ENCODE assay signal across 23 cellular contexts in genomic region chr3:134917631-134918030, GRCh38.
DNase-seq lines count a peak whose midpoint lies in the region; ATAC-seq and TF ChIP-seq lines count a peak whose summit lies in the region.
"Had no signal": no experiment of that assay in that cellular context is flagged by ENCODE, and none has a peak within 500 bp of the region (broad histone marks: within the 10 kb centered on the region; RNA-seq: fewer than 3 reads in every experiment).

No MANE protein-coding gene starts in this region.

- TF ChIP-seq CTCF in CD14-positive monocyte (IDR thresholded peaks at IDR 0.05) (no peak), OCI-LY3 (IDR thresholded peaks at IDR 0.05; ENCODE audit: low read depth, low read length) (no peak), fibroblast of the aortic adventitia (IDR thresholded peaks at IDR 0.05; ENCODE audit: insufficient read depth, low read length) (no peak)

- H2AFZ ChIP-seq in OCI-LY3 (ENCODE audit: low read depth, low read length), result no peak overlapping the region

- H3K36me3 ChIP-seq in OCI-LY3 (replicated peaks; ENCODE audit: low read depth, low read length), result peaks cover 33% of the 10 kb centered on the region
- no peaks in the 10 kb centered on the region for H3K36me3 ChIP-seq in CD4-positive, alpha-beta memory T cell (ENCODE audit: insufficient read depth, low read length)
- H3K36me3 ChIP-seq: SJSA1, upper lobe of right lung had no signal

- POLR2A ChIA-PET in CD4-positive, alpha-beta memory T cell (lab: Charles Lee; ENCODE audit: partially characterized antibody), result no interaction called here
- POLR2A ChIA-PET in activated CD4-positive, alpha-beta memory T cell treated with anti-CD3 and anti-CD28 coated beads for 36 hours (lab: Charles Lee), result no interaction called here

- CTCF ChIA-PET in CD4-positive, alpha-beta memory T cell (lab: Charles Lee; ENCODE audit: partially characterized antibody), result no interaction called here
- CTCF ChIA-PET in activated CD4-positive, alpha-beta memory T cell treated with anti-CD3 and anti-CD28 coated beads for 36 hours (lab: Charles Lee), result interaction anchor here (0.7 kb wide), 1 partner anchor 78 kb away, joined by 3 read pairs; no protein-coding TSS in a partner anchor

- peaks cover 97% of the 10 kb centered on the region for H3K4me1 ChIP-seq in OCI-LY3 (ENCODE audit: low read length)
- no peaks in the 10 kb centered on the region for H3K4me1 ChIP-seq in CD4-positive, alpha-beta memory T cell (ENCODE audit: insufficient read depth, low read length)
- H3K4me1 ChIP-seq: SJSA1, upper lobe of right lung had no signal

- peaks cover 100% of the 10 kb centered on the region for H3K79me2 ChIP-seq in OCI-LY3 (ENCODE audit: low read length)

- peaks cover 0 to 2% (median 1%) of the 10 kb centered on the region in 3 donors for H3K27me3 Mint-ChIP-seq in CD14-positive monocyte (ENCODE audit: low read depth in 3 of 3)
- H3K27me3 Mint-ChIP-seq in CD4-positive, alpha-beta memory T cell, result no peaks in the 10 kb centered on the region
- H3K27me3 Mint-ChIP-seq in activated CD4-positive, alpha-beta memory T cell treated with anti-CD3 and anti-CD28 coated beads for 36 hours, result no peaks in the 10 kb centered on the region
- H3K27me3 Mint-ChIP-seq: activated CD4-positive, alpha-beta T cell treated with anti-CD3 and anti-CD28 coated beads, Interleukin-2, amount 10 ng/mL, durations not matched to agents 24 days and 14 days had no signal

- DNase-seq in CD14-positive monocyte (ENCODE audit: low spot score) (no peak), fibroblast of the aortic adventitia (ENCODE audit: low read depth) (peak; percentile 4), GM03348 (ENCODE audit: low spot score) (no peak)
- no peak for DNase-seq in CD4-positive, alpha-beta memory T cell
- no peak for DNase-seq in activated CD4-positive, alpha-beta memory T cell treated with anti-CD3 and anti-CD28 coated beads for 36 hours
- DNase-seq: activated CD4-positive, alpha-beta T cell treated with anti-CD3 and anti-CD28 coated beads, Interleukin-2, amount 10 ng/mL, durations not matched to agents 24 days and 14 days; activated CD8-positive, alpha-beta memory T cell treated with anti-CD3 and anti-CD28 coated beads, Interleukin-2, amount 10 ng/mL, durations not matched to agents 7 days and 5 days; activated naive CD4-positive, alpha-beta T cell treated with anti-CD3 and anti-CD28 coated beads, Interleukin-2, amount 10 ng/mL, durations not matched to agents 7 days and 5 days; caudate nucleus; CD4-positive, alpha-beta T cell; DMS153; immature natural killer cell; NCI-H187; NCI-H748 treated with DMSO at 0.1 percent for 48 hours; T-helper 1 cell; upper lobe of right lung had no signal

- peaks cover 30% of the 10 kb centered on the region for H3K4me1 Mint-ChIP-seq in CD14-positive monocyte
- peaks cover 0 to 4% (median 3%) of the 10 kb centered on the region in 4 donors for H3K4me1 Mint-ChIP-seq in CD4-positive, alpha-beta memory T cell
- H3K4me1 Mint-ChIP-seq in activated CD4-positive, alpha-beta memory T cell treated with anti-CD3 and anti-CD28 coated beads for 36 hours (ENCODE audit: low read depth), result no peaks in the 10 kb centered on the region
- H3K4me1 Mint-ChIP-seq: activated naive CD4-positive, alpha-beta T cell treated with anti-CD3 and anti-CD28 coated beads, Interleukin-2, amount 10 ng/mL, durations not matched to agents 7 days and 5 days had no signal

- H4K20me1 ChIP-seq in OCI-LY3 (ENCODE audit: insufficient read depth, low read length), result peaks cover 90% of the 10 kb centered on the region

- peak overlapping the region; percentile 56 for H3K4me3 ChIP-seq in OCI-LY3 (ENCODE audit: low read length)
- H3K4me3 ChIP-seq in fibroblast of the aortic adventitia (ENCODE audit: low read depth, low read length), result no peak overlapping the region
- no peak overlapping the region for H3K4me3 ChIP-seq in CD4-positive, alpha-beta memory T cell (ENCODE audit: low read length in 2 of 2)
- H3K4me3 ChIP-seq: SJSA1, upper lobe of right lung had no signal

- ATAC-seq in HG03175 (IDR thresholded peaks at IDR 0.05; ENCODE audit: unreplicated experiment), result peak; percentile 30
- ATAC-seq in GM21360 (IDR thresholded peaks at IDR 0.05; ENCODE audit: unreplicated experiment), result no peak
- ATAC-seq: activated CD8-positive, alpha-beta memory T cell treated with anti-CD3 and anti-CD28 coated beads, Interleukin-2, amount 10 ng/mL, durations not matched to agents 7 days and 5 days; HepG2; Panc1; upper lobe of right lung had no signal

- peak overlapping the region; percentile 98 for H3K27ac ChIP-seq in OCI-LY3 (ENCODE audit: low read length)
- H3K27ac ChIP-seq in CD4-positive, alpha-beta memory T cell (ENCODE audit: low read depth, low read length), result no peak overlapping the region
- H3K27ac ChIP-seq: SJSA1, upper lobe of right lung had no signal

- peak overlapping the region; percentile 59 for H3K9ac ChIP-seq in OCI-LY3 (ENCODE audit: low read length)

- H3K9me3 ChIP-seq in OCI-LY3 (ENCODE audit: insufficient read depth, low read length), result no peaks in the 10 kb centered on the region
- H3K9me3 ChIP-seq in CD4-positive, alpha-beta memory T cell (ENCODE audit: control insufficient read depth in 1 of 2, low read length in 2 of 2), result no peaks in the 10 kb centered on the region
- H3K9me3 ChIP-seq: SJSA1, upper lobe of right lung had no signal

- intact Hi-C loops in CD14-positive monocyte (cut with micrococcal nuclease), result no loop called here
- intact Hi-C loops in CD4-positive, alpha-beta memory T cell (cut with micrococcal nuclease), result no loop called here
- intact Hi-C loops in activated CD4-positive, alpha-beta memory T cell treated with anti-CD3 and anti-CD28 coated beads for 36 hours (cut with micrococcal nuclease), result no loop called here

- peak overlapping the region in 4 of 7 donors; percentile 2 to 71 (median 25) for H3K27ac Mint-ChIP-seq in CD14-positive monocyte
- H3K27ac Mint-ChIP-seq in CD4-positive, alpha-beta memory T cell, result no peak overlapping the region
- H3K27ac Mint-ChIP-seq in activated CD4-positive, alpha-beta memory T cell treated with anti-CD3 and anti-CD28 coated beads for 36 hours, result no peak overlapping the region
- H3K27ac Mint-ChIP-seq: activated CD4-positive, alpha-beta T cell treated with anti-CD3 and anti-CD28 coated beads, Interleukin-2, amount 10 ng/mL, durations not matched to agents 24 days and 14 days; activated CD8-positive, alpha-beta memory T cell treated with anti-CD3 and anti-CD28 coated beads, Interleukin-2, amount 10 ng/mL, durations not matched to agents 7 days and 5 days; activated naive CD4-positive, alpha-beta T cell treated with anti-CD3 and anti-CD28 coated beads, Interleukin-2, amount 10 ng/mL, durations not matched to agents 7 days and 5 days; CD4-positive, alpha-beta T cell; immature natural killer cell had no signal

- H3K4me2 ChIP-seq in OCI-LY3 (ENCODE audit: low read length), result peak overlapping the region; percentile 82

- no peaks in the 10 kb centered on the region for H3K27me3 ChIP-seq in OCI-LY3 (ENCODE audit: low read depth, low read length)
- H3K27me3 ChIP-seq in CD4-positive, alpha-beta memory T cell (ENCODE audit: insufficient read depth, low read length), result no peaks in the 10 kb centered on the region
- H3K27me3 ChIP-seq: SJSA1, upper lobe of right lung had no signal

- H3K36me3 Mint-ChIP-seq in CD14-positive monocyte, result no peaks in the 10 kb centered on the region
- no peaks in the 10 kb centered on the region for H3K36me3 Mint-ChIP-seq in CD4-positive, alpha-beta memory T cell
- H3K36me3 Mint-ChIP-seq in activated CD4-positive, alpha-beta memory T cell treated with anti-CD3 and anti-CD28 coated beads for 36 hours, result no peaks in the 10 kb centered on the region
- H3K36me3 Mint-ChIP-seq: activated CD8-positive, alpha-beta memory T cell treated with anti-CD3 and anti-CD28 coated beads, Interleukin-2, amount 10 ng/mL, durations not matched to agents 7 days and 5 days; activated naive CD4-positive, alpha-beta T cell treated with anti-CD3 and anti-CD28 coated beads, Interleukin-2, amount 10 ng/mL, durations not matched to agents 7 days and 5 days; immature natural killer cell had no signal

- H3K9me3 Mint-ChIP-seq in CD14-positive monocyte, result peaks cover 0 to 6% (median 1%) of the 10 kb centered on the region in 7 donors
- peaks cover 0 to 7% (median 0%) of the 10 kb centered on the region in 8 donors for H3K9me3 Mint-ChIP-seq in CD4-positive, alpha-beta memory T cell
- H3K9me3 Mint-ChIP-seq in activated CD4-positive, alpha-beta memory T cell treated with anti-CD3 and anti-CD28 coated beads for 36 hours, result no peaks in the 10 kb centered on the region
- H3K9me3 Mint-ChIP-seq: activated CD4-positive, alpha-beta T cell treated with anti-CD3 and anti-CD28 coated beads, Interleukin-2, amount 10 ng/mL, durations not matched to agents 24 days and 14 days; activated naive CD4-positive, alpha-beta T cell treated with anti-CD3 and anti-CD28 coated beads, Interleukin-2, amount 10 ng/mL, durations not matched to agents 7 days and 5 days; CD4-positive, alpha-beta T cell; immature natural killer cell had no signal

- H3K4me3 Mint-ChIP-seq in CD14-positive monocyte, result no peak overlapping the region
- no peak overlapping the region for H3K4me3 Mint-ChIP-seq in CD4-positive, alpha-beta memory T cell
- H3K4me3 Mint-ChIP-seq in activated CD4-positive, alpha-beta memory T cell treated with anti-CD3 and anti-CD28 coated beads for 36 hours, result no peak overlapping the region
- H3K4me3 Mint-ChIP-seq: activated CD4-positive, alpha-beta T cell treated with anti-CD3 and anti-CD28 coated beads, Interleukin-2, amount 10 ng/mL, durations not matched to agents 24 days and 14 days; activated CD8-positive, alpha-beta memory T cell treated with anti-CD3 and anti-CD28 coated beads, Interleukin-2, amount 10 ng/mL, durations not matched to agents 7 days and 5 days; activated naive CD4-positive, alpha-beta T cell treated with anti-CD3 and anti-CD28 coated beads, Interleukin-2, amount 10 ng/mL, durations not matched to agents 7 days and 5 days; CD4-positive, alpha-beta T cell; immature natural killer cell; neural crest cell had no signal

Comparison
In these comparisons a context has a peak if more than half of its experiments do, and no peak if none do; other contexts are left out.
1. H3K27ac Mint-ChIP-seq: peak in CD14-positive monocyte (4 of 7); none in CD4-positive, alpha-beta memory T cell (0 of 7) and activated CD4-positive, alpha-beta memory T cell treated with anti-CD3 and anti-CD28 coated beads for 36 hours (single experiment).